In the genomic region with DNA sequence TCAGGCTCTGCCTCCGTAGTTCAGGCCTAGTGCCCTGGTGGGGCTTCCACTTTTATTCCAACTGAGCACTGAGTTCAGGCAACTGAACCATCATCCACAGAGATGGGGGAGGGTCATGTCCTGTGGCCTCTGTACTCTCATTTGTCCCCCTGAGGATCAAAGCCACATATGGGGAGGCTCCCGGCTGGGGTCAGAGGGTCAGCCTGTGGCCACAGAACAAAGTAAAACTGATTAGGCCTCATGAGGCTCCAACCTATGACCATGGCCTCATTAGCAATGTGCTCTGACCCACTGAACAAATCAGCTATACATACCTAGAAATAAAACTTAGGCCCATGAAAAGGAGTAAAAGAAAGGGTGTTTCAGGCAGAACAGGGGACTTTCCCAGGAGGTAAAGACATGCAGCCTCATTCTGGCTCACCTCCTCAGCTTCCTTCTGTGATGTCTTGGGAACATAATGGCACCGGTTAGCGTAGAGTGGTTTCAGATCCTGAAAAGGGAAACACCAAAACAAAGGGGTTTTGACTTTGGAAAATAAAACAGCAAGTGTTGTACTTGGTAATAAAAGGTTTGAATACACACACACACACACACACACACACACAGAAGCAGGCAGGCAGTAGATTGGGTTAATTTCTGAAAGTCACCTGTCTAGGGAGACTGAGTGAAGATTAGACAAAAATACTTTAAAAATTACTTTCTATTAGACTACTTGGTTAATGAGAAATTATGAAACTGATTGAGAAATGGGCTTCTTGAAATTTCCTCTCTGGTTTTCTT, we compare ENCODE assay signal across 14 cellular contexts. TPM values are rescaled to one million over a fixed set of nuclear protein-coding genes. Genes with fewer than 3 reads are reported as not detected.
A peak's percentile ranks its signal among the peaks of the same experiment; 100 is the strongest.
DNase-seq lines count a peak whose midpoint lies in the region; ATAC-seq and TF ChIP-seq lines count a peak whose summit lies in the region.
"Had no signal": no experiment of that assay in that cellular context is flagged by ENCODE, and none has a peak within 500 bp of the region (broad histone marks: within the 10 kb centered on the region; RNA-seq: fewer than 3 reads in every experiment).

No MANE protein-coding gene starts in this region.

- peaks cover 22 to 26% of the 10 kb centered on the region in 2 experiments for H3K4me1 ChIP-seq in neutrophil (ENCODE audit: control insufficient read depth in 1 of 2, insufficient read depth in 1 of 2, low read depth in 1 of 2, low read length in 1 of 2)
- H3K4me1 ChIP-seq in Peyer's patch, result no peaks in the 10 kb centered on the region
- no peaks in the 10 kb centered on the region for H3K4me1 ChIP-seq in prostate gland (replicated peaks)
- H3K4me1 ChIP-seq: lower lobe of right lung had no signal

- intact Hi-C loops in prostate gland (cut with DNase I), result no loop called here

- TF ChIP-seq POLR2A in Peyer's patch (IDR thresholded peaks at IDR 0.05) (no peak), prostate gland (IDR thresholded peaks at IDR 0.05) (no peak)

- DNase-seq in Peyer's patch (no peak), prostate gland (ENCODE audit: low spot score) (no peak), GM20000 (ENCODE audit: low spot score) (no peak)
- DNase-seq: activated CD4-positive, alpha-beta T cell treated with anti-CD3 and anti-CD28 coated beads, Interleukin-2, amount 50 U/mL, for 4 hours; aorta; CD8-positive, alpha-beta memory T cell; lower lobe of right lung; NCI-H1417; NCI-H524 had no signal

- H3K27ac ChIP-seq in neutrophil (peak overlapping the region; percentile 78), Peyer's patch (no peak overlapping the region), prostate gland (no peak overlapping the region)
- H3K27ac ChIP-seq: lower lobe of right lung had no signal

- H3K4me3 ChIP-seq in neutrophil (ENCODE audit: low read depth in 1 of 2, low read length in 1 of 2) (no peak overlapping the region), Peyer's patch (no peak overlapping the region), prostate gland (no peak overlapping the region)
- H3K4me3 ChIP-seq: lower lobe of right lung had no signal

- H3K36me3 ChIP-seq in neutrophil (no peaks in the 10 kb centered on the region), Peyer's patch (no peaks in the 10 kb centered on the region), prostate gland (no peaks in the 10 kb centered on the region)
- H3K36me3 ChIP-seq: lower lobe of right lung had no signal

- ATAC-seq in GM18907 (IDR thresholded peaks at IDR 0.05; ENCODE audit: unreplicated experiment) (peak; percentile 37), GM21529 (IDR thresholded peaks at IDR 0.05; ENCODE audit: unreplicated experiment) (peak; percentile 46), HG03159 (IDR thresholded peaks at IDR 0.05; ENCODE audit: unreplicated experiment) (peak; percentile 40)
- ATAC-seq: activated T-helper 17 cell treated with anti-CD3 and anti-CD28 coated beads, Interleukin-2, amount 50 U/mL, for 72 hours; lower lobe of right lung had no signal

- H3K9me3 ChIP-seq in neutrophil, result no peaks in the 10 kb centered on the region
- no peaks in the 10 kb centered on the region for H3K9me3 ChIP-seq in Peyer's patch
- H3K9me3 ChIP-seq in prostate gland, result no peaks in the 10 kb centered on the region
- H3K9me3 ChIP-seq: lower lobe of right lung had no signal

- no peaks in the 10 kb centered on the region for H3K27me3 ChIP-seq in neutrophil
- H3K27me3 ChIP-seq in Peyer's patch, result no peaks in the 10 kb centered on the region
- no peaks in the 10 kb centered on the region for H3K27me3 ChIP-seq in prostate gland (replicated peaks; ENCODE audit: insufficient read depth)

- TF ChIP-seq CTCF in neutrophil (IDR thresholded peaks at IDR 0.05) (no peak), Peyer's patch (IDR thresholded peaks at IDR 0.05) (no peak), prostate gland (IDR thresholded peaks at IDR 0.05) (no peak), GM20000 (IDR thresholded peaks at IDR 0.05; ENCODE audit: extremely low read depth, missing control alignments) (no peak)

- 85% methylated on average over 3 of the region's 4 CpGs for WGBS in prostate gland

RNA-seq across cellular contexts. Expression of a gene that starts 24.3 kb away (rescaled TPM):
- 1 to 10 TPM in 1 of 4 donors, not detected in 3; 1.5 TPM for total RNA-seq in Peyer's patch
- total RNA-seq in prostate gland, result under 1 TPM; 0.18 to 0.62 TPM

RNA-seq across cellular contexts. Expression of a gene that starts 36.3 kb away (rescaled TPM):
- 10 to 100 TPM in 1 of 4 donors, 1 to 10 TPM in 3; 4.9 to 13.0 (median 8.6) TPM for total RNA-seq in Peyer's patch
- total RNA-seq in prostate gland, result 10 to 100 TPM; 20.5 to 21.3 TPM
